8 cellular contexts compared by ENCODE assay signal in the genomic region with DNA sequence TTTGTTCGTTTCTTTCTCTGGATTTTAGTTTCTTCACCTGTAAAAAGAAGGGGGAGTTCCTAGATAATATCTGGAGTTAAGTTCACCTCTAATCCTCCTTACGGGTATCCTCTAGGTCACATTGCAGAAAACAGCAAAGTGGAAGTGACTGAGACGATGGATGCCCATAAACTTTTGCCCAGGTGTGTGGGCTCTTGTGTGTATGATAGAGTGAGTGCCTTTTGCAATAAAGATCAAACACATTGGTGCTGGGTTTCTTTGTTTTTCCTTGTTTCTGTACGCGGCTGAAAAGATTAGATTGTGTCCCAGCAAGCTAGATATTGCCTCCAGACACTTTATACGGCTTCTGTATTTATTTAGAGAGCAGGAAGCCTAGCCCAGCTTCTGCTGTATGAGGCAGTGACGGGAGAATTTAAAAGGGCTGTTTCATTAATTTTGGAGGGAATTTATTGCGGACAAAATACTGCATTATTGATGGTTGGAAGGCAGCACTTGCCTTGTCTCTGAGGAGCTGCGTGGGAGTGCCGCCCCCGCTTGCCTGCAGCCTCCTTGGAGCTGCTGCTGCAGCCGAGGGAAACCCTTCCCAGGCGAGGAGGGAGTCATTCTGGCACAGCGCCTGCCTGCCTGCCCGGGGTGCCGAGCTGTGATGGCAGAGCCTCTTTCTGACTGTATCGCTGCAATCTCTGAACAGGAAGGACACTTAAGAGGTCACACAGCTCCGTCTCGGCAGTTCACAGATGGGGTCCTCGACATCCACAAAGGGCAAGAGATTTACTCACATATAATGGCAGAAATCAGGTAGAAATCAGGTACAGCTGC. TPM values are rescaled to one million over a fixed set of nuclear protein-coding genes. Genes with fewer than 3 reads are reported as not detected.
A peak's percentile ranks its signal among the peaks of the same experiment; 100 is the strongest.
DNase-seq lines count a peak whose midpoint lies in the region; ATAC-seq and TF ChIP-seq lines count a peak whose summit lies in the region.

No MANE protein-coding gene starts in this region.

- H3K27me3 ChIP-seq in ovary, result no peaks in the 10 kb centered on the region

- no peak for TF ChIP-seq EP300 in ovary (IDR thresholded peaks at IDR 0.05)

- peak; percentile 70 for DNase-seq in DMS79 treated with DMSO at 0.1 percent for 48 hours (lab: John Stamatoyannopoulos, UW)
- DNase-seq in NCI-H446 treated with DMSO at 0.1 percent for 48 hours (lab: John Stamatoyannopoulos, UW), result peak; percentile 40
- peak; percentile 78 for DNase-seq in epithelial cell of esophagus (ENCODE audit: low read depth)
- DNase-seq in ovary, result peak; percentile 22 to 60 (median 56)
- DNase-seq in stimulated activated CD4-positive, alpha-beta T cell treated with anti-CD3 and anti-CD28 coated beads, Interleukin-2, amount 100 ng/mL, for 48 hours, result no peak
- no peak for DNase-seq in omental fat pad (ENCODE audit: low spot score)
- DNase-seq in activated CD8-positive, alpha-beta memory T cell treated with anti-CD3 and anti-CD28 coated beads for 24 hours, result no peak

- H3K36me3 ChIP-seq in ovary, result no peaks in the 10 kb centered on the region

- H3K27ac ChIP-seq in ovary, result no peak overlapping the region

- WGBS in ovary, 3 donors, result 4 to 13% (median 6%) methylated on average over 20 of the region's 20 CpGs

- no peak for TF ChIP-seq POLR2A in ovary (IDR thresholded peaks at IDR 0.05)

- H3K4me1 ChIP-seq in ovary (ENCODE audit: insufficient read depth), result peaks cover 3% of the 10 kb centered on the region

- no peak for ATAC-seq in omental fat pad (ENCODE audit: low FRiP score)
- no peak for ATAC-seq in GM21576 (IDR thresholded peaks at IDR 0.05; ENCODE audit: unreplicated experiment)

- intact Hi-C loops in ovary (cut with DNase I), result no loop called here

- TF ChIP-seq CTCF in epithelial cell of esophagus (IDR thresholded peaks at IDR 0.05; ENCODE audit: insufficient read depth, low read depth, low read length, missing control alignments) (no peak), ovary (IDR thresholded peaks at IDR 0.05) (no peak), omental fat pad (IDR thresholded peaks at IDR 0.05) (no peak)

- H3K4me3 ChIP-seq in epithelial cell of esophagus (ENCODE audit: low read length), result peak overlapping the region; percentile 17
- H3K4me3 ChIP-seq in ovary, result no peak overlapping the region

- H3K9me3 ChIP-seq in ovary, result no peaks in the 10 kb centered on the region

RNA-seq across cellular contexts. Expression of gene PYDC2, which starts 38.6 kb away (rescaled TPM):
- total RNA-seq in ovary (1 to 10 TPM in 1 of 7 donors, not detected in 6; 1.1 TPM), omental fat pad (not detected)
- polyA plus RNA-seq in ovary, result not detected

Comparison
In these comparisons a context has a peak if more than half of its experiments do, and no peak if none do; other contexts are left out.
1. DNase-seq: peak in DMS79 treated with DMSO at 0.1 percent for 48 hours (single experiment), NCI-H446 treated with DMSO at 0.1 percent for 48 hours (single experiment), epithelial cell of esophagus (single experiment) and ovary (5 of 5); none in stimulated activated CD4-positive, alpha-beta T cell treated with anti-CD3 and anti-CD28 coated beads, Interleukin-2, amount 100 ng/mL, for 48 hours (0 of 2), omental fat pad (single experiment) and activated CD8-positive, alpha-beta memory T cell treated with anti-CD3 and anti-CD28 coated beads for 24 hours (single experiment).